Comparison of ENCODE assay signal across 2 cellular contexts in the genomic region with DNA sequence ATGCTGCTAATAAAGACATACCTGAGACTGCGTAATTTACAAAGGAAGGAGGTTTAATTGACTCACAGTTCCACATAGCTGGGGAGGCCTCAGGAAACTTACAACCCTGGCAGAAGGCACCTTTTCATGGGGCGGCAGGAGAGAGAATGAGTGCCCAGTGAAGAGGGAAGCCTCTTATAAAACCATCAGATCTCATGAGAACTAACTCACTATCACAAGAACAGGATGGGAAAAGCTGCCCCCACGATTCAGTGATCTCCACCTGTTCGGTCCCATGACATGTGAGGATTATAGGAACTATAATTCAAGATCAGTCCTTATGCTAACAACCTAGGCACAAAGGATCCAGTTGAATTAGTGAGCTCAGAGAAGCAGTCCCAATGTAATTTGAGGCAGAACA.
TF ChIP-seq lines count a peak whose summit lies in the region.

No MANE protein-coding gene starts in this region.

TF ChIP-seq in SK-N-SH treated with all-trans-retinoic acid at 6 μM for 48 hours, 23 proteins besides CTCF, POLR2A, EP300 and RAD21 (continued from another document):
- TF ChIP-seq, protein P1, sequence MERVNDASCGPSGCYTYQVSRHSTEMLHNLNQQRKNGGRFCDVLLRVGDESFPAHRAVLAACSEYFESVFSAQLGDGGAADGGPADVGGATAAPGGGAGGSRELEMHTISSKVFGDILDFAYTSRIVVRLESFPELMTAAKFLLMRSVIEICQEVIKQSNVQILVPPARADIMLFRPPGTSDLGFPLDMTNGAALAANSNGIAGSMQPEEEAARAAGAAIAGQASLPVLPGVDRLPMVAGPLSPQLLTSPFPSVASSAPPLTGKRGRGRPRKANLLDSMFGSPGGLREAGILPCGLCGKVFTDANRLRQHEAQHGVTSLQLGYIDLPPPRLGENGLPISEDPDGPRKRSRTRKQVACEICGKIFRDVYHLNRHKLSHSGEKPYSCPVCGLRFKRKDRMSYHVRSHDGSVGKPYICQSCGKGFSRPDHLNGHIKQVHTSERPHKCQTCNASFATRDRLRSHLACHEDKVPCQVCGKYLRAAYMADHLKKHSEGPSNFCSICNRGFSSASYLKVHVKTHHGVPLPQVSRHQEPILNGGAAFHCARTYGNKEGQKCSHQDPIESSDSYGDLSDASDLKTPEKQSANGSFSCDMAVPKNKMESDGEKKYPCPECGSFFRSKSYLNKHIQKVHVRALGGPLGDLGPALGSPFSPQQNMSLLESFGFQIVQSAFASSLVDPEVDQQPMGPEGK (CRISPR knock-in tag; IDR thresholded peaks at IDR 0.05; ENCODE audit: borderline replicate concordance) = no peak
- no peak for TF ChIP-seq ZNF70 (CRISPR knock-in tag; IDR thresholded peaks at IDR 0.05)

TF ChIP-seq in SK-N-SH, 30 proteins besides CTCF, POLR2A, EP300 and RAD21 (continued from another document):
- TF ChIP-seq, protein P2, sequence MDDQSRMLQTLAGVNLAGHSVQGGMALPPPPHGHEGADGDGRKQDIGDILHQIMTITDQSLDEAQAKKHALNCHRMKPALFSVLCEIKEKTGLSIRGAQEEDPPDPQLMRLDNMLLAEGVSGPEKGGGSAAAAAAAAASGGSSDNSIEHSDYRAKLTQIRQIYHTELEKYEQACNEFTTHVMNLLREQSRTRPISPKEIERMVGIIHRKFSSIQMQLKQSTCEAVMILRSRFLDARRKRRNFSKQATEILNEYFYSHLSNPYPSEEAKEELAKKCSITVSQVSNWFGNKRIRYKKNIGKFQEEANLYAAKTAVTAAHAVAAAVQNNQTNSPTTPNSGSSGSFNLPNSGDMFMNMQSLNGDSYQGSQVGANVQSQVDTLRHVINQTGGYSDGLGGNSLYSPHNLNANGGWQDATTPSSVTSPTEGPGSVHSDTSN (IDR thresholded peaks at IDR 0.05) = no peak
- no peak for TF ChIP-seq SIN3A (IDR thresholded peaks at IDR 0.05; ENCODE audit: borderline replicate concordance, low read depth, low read length)
